Comparison of ENCODE assay signal across 10 cellular contexts in genomic region chr1:54054438-54054749, GRCh38. TPM values are rescaled to one million over a fixed set of nuclear protein-coding genes. Genes with fewer than 3 reads are reported as not detected.
DNase-seq lines count a peak whose midpoint lies in the region; ATAC-seq, FAIRE-seq and TF ChIP-seq lines count a peak whose summit lies in the region.
"Had no signal": no experiment of that assay in that cellular context is flagged by ENCODE, and none has a peak within 500 bp of the region (broad histone marks: within the 10 kb centered on the region; RNA-seq: fewer than 3 reads in every experiment).

No MANE protein-coding gene starts in this region.

- H3K4me2 ChIP-seq in H1 (ENCODE audit: insufficient read depth in 1 of 2, low read depth in 2 of 2, low read length in 2 of 2), result peak overlapping the region; percentile 75 to 79

- peaks cover 0 to 5% (median 3%) of the 10 kb centered on the region in 4 experiments; a peak in 4 of 7 replicates for H3K4me1 ChIP-seq in H1 (replicated peaks in 1 of 4; ENCODE audit: control insufficient read depth in 3 of 4, insufficient read depth in 4 of 4, low read length in 3 of 4)

- H2BK15ac ChIP-seq in H1 (ENCODE audit: low read length), result no peak overlapping the region

- peaks cover 2% of the 10 kb centered on the region; the same call in 1 of the 2 replicates for H3K79me1 ChIP-seq in H1 (ENCODE audit: low read depth, low read length)

- CTCF ChIA-PET in H1 (lab: Charles Lee; ENCODE audit: partially characterized antibody), result interaction anchor here (1.3 to 1.4 kb wide), 3 partner anchors 17 to 30 kb away, joined by 3 to 5 read pairs (median 3); no protein-coding TSS in a partner anchor

- TF ChIP-seq CTCF in H1 (IDR thresholded peaks at IDR 0.05; ENCODE audit: control extremely low read depth in 1 of 3, insufficient read depth in 1 of 3, low read depth in 1 of 3, low read length in 3 of 3) (no peak), retinal pigment epithelial cell (conservative IDR thresholded peaks at IDR 0.05; ENCODE audit: low read depth, low read length) (no peak)

- POLR2A ChIA-PET in H1 (lab: Charles Lee; ENCODE audit: partially characterized antibody), result interaction anchor here (0.7 kb wide), 1 partner anchor 146 kb away, joined by 3 read pairs; the partner anchor contains the start of genes CYB5RL and MRPL37

- H2BK20ac ChIP-seq in H1 (ENCODE audit: low read length), result no peak overlapping the region

- H2BK5ac ChIP-seq in H1 (ENCODE audit: low read depth, low read length), result no peak overlapping the region

- no peak overlapping the region for H4K5ac ChIP-seq in H1 (ENCODE audit: insufficient read length, low read depth, low read length)

- H3K23me2 ChIP-seq in H1 (ENCODE audit: low read depth, low read length), result no peaks in the 10 kb centered on the region

- TF ChIP-seq POLR2A in H1 (IDR thresholded peaks at IDR 0.05; ENCODE audit: control extremely low read depth in 1 of 2, low read depth in 2 of 2, low read length in 2 of 2), result no peak

- TF ChIP-seq EP300 in H1 (IDR thresholded peaks at IDR 0.05; ENCODE audit: borderline replicate concordance in 1 of 2, low read depth in 2 of 2, low read length in 2 of 2), result no peak

- no peak for ATAC-seq in HG02852 (IDR thresholded peaks at IDR 0.05; ENCODE audit: unreplicated experiment)
- no peak for ATAC-seq in HG03175 (IDR thresholded peaks at IDR 0.05; ENCODE audit: unreplicated experiment)

- no peak overlapping the region for H4K8ac ChIP-seq in H1 (ENCODE audit: extremely low read depth, insufficient read depth, low read length)

- no peak for FAIRE-seq in H1 (lab: Jason Lieb, UNC)

- H3K4me3 ChIP-seq in H1 (ENCODE audit: extremely low read depth in 1 of 4, insufficient read depth in 2 of 4, low read depth in 3 of 4, low read length in 4 of 4) (peak overlapping the region; percentile 72 to 96 (median 81); a peak in 5 of 8 replicates), retinal pigment epithelial cell (ENCODE audit: low read length) (peak overlapping the region; percentile 99)

- no peak overlapping the region for H2AFZ ChIP-seq in H1 (ENCODE audit: low read length)

- H4K20me1 ChIP-seq in H1 (replicated peaks in 1 of 2; ENCODE audit: control insufficient read depth in 1 of 2, insufficient read depth in 2 of 2, low read length in 2 of 2), result no peaks in the 10 kb centered on the region

- H3K9ac ChIP-seq in H1 (replicated peaks in 1 of 4; ENCODE audit: extremely low read depth in 1 of 4, low read depth in 3 of 4, low read length in 3 of 4), result peak overlapping the region in 1 of 4 experiments; percentile 7; a peak in 1 of 7 replicates

- WGBS in H1 (ENCODE audit: extremely low coverage in 1 of 2, insufficient coverage in 1 of 2, insufficient read length in 1 of 2, insufficient replicate concordance in 2 of 2, low coverage in 1 of 2, low lambda C conversion rate in 2 of 2, missing lambda C conversion rate in 1 of 2), 2 experiments, result 82% methylated on average over 5 of the region's 5 CpGs; no CpG with 5 or more reads in 1 of the 2 experiments

- H3K14ac ChIP-seq in H1 (ENCODE audit: insufficient read length), result no peak overlapping the region

- H3K27me3 ChIP-seq in H1 (replicated peaks in 1 of 4; ENCODE audit: control insufficient read depth in 3 of 4, extremely low read depth in 1 of 4, insufficient read depth in 3 of 4, low read length in 3 of 4), result no peaks in the 10 kb centered on the region

- TF ChIP-seq RAD21 in H1 (IDR thresholded peaks at IDR 0.05 in 1 of 2, conservative IDR thresholded peaks at IDR 0.05 in 1 of 2; ENCODE audit: low read depth in 2 of 2, low read length in 2 of 2), result no peak

- H2AK5ac ChIP-seq in H1 (ENCODE audit: low read depth, low read length), result no peak overlapping the region

- no peak overlapping the region for H3K23ac ChIP-seq in H1 (ENCODE audit: insufficient read length)

- H3K18ac ChIP-seq in H1 (ENCODE audit: extremely low read depth, low read length), result no peak overlapping the region

- H3K36me3 ChIP-seq in H1 (ENCODE audit: control insufficient read depth in 2 of 4, insufficient read depth in 4 of 4, low read length in 3 of 4), result no peaks in the 10 kb centered on the region

- H3K79me2 ChIP-seq in H1 (ENCODE audit: control insufficient read depth in 1 of 2, insufficient read depth in 2 of 2, low read length in 2 of 2), result peaks cover 7 to 30% of the 10 kb centered on the region in 2 experiments; a peak in 3 of 4 replicates

- H3K27ac ChIP-seq in H1 (ENCODE audit: low read depth, low read length), result no peak overlapping the region

- H4K91ac ChIP-seq in H1 (replicated peaks; ENCODE audit: insufficient read length, low read length), result no peak overlapping the region

- no peak overlapping the region for H2BK12ac ChIP-seq in H1 (ENCODE audit: low read depth, low read length)

- H3K4ac ChIP-seq in H1 (replicated peaks; ENCODE audit: insufficient read length, low read depth, low read length), result no peak overlapping the region

- no peaks in the 10 kb centered on the region for H3K9me3 ChIP-seq in H1 (ENCODE audit: insufficient read depth in 2 of 2, low read depth in 1 of 2, low read length in 1 of 2)

- peak overlapping the region; percentile 56 for H3K56ac ChIP-seq in H1 (replicated peaks; ENCODE audit: insufficient read length, low read depth, low read length)

- DNase-seq in DMS79 treated with DMSO at 0.1 percent for 48 hours (lab: John Stamatoyannopoulos, UW) (peak; percentile 31), DMS79 (lab: John Stamatoyannopoulos, UW) (no peak), NAMALWA (ENCODE audit: low spot score) (peak; percentile 26), H1 (ENCODE audit: low read depth in 1 of 2, low spot score in 2 of 2) (no peak), retinal pigment epithelial cell (ENCODE audit: low read depth) (no peak), NOMO-1 treated with DMSO at 0.1 percent for 48 hours (lab: John Stamatoyannopoulos, UW; ENCODE audit: unreplicated experiment) (no peak)
- DNase-seq: SHP77 treated with DMSO at 0.1 percent for 48 hours had no signal

- H2BK120ac ChIP-seq in H1 (replicated peaks; ENCODE audit: low read depth, low read length), result no peak overlapping the region

TF ChIP-seq in H1, 55 proteins besides CTCF, POLR2A, EP300 and RAD21:
- TF ChIP-seq SIN3A (conservative IDR thresholded peaks at IDR 0.05 in 1 of 2, IDR thresholded peaks at IDR 0.05 in 1 of 2; ENCODE audit: low read depth in 1 of 2, low read length in 2 of 2), result no peak
TF ChIP-seq in H1: peak in this region for 0.

RNA-seq across cellular contexts. Expression of gene TCEANC2, which starts 1.0 kb away (rescaled TPM):
- 6.4 and 8.2 TPM in 2 replicates for total RNA-seq in H1 (2021; fragmentation: NEBNext Ultra II Directional; extraction: Animal tissue kit (Norgen Biotek cat#: 25700))
- 4.0 and 4.2 TPM in 2 replicates for polyA plus RNA-seq in H1 (2011; rRNA removed)
- polyA plus RNA-seq in H1 (2011; cell fraction: cytosol; rRNA removed), result 5.2 TPM
- 6.2 TPM for polyA plus RNA-seq in H1 (2011; cell fraction: nucleus; rRNA removed)
- 3.3 to 4.2 TPM (median 3.6 TPM) in 4 replicates for polyA plus RNA-seq in H1 (2012, experiment 1 of 2)
- polyA plus RNA-seq in H1 (2012, experiment 2 of 2), result 1.7 TPM
- 3.0 TPM for polyA plus RNA-seq in H1 (2013, experiment 1 of 2)
- polyA plus RNA-seq in H1 (2013, experiment 2 of 2), result 2.7 TPM
- polyA minus RNA-seq in H1 (2011; rRNA and poly(A)+ RNA removed), result 6.7 and 7.0 TPM in 2 replicates
- polyA minus RNA-seq in H1 (2011; cell fraction: cytosol; rRNA and poly(A)+ RNA removed), result 4.4 TPM
- polyA minus RNA-seq in H1 (2011; cell fraction: nucleus; rRNA and poly(A)+ RNA removed), result 8.1 TPM

RNA-seq across cellular contexts. Expression of gene TMEM59, which starts 1.4 kb away (rescaled TPM):
- total RNA-seq in H1 (2021; fragmentation: NEBNext Ultra II Directional; extraction: Animal tissue kit (Norgen Biotek cat#: 25700)), result 123 and 139 TPM in 2 replicates
- polyA plus RNA-seq in H1 (2011; rRNA removed), result 71.2 and 116 TPM in 2 replicates
- polyA plus RNA-seq in H1 (2011; cell fraction: cytosol; rRNA removed), result 132 TPM
- polyA plus RNA-seq in H1 (2011; cell fraction: nucleus; rRNA removed), result 40.3 TPM
- 97.4 to 114 TPM (median 102 TPM) in 4 replicates for polyA plus RNA-seq in H1 (2012, experiment 1 of 2)
- 26.5 TPM for polyA plus RNA-seq in H1 (2012, experiment 2 of 2)
- polyA plus RNA-seq in H1 (2013, experiment 1 of 2), result 141 TPM
- polyA plus RNA-seq in H1 (2013, experiment 2 of 2), result 160 TPM
- 95.0 and 118 TPM in 2 replicates for polyA minus RNA-seq in H1 (2011; rRNA and poly(A)+ RNA removed)
- 52.6 TPM for polyA minus RNA-seq in H1 (2011; cell fraction: cytosol; rRNA and poly(A)+ RNA removed)
- 36.0 TPM for polyA minus RNA-seq in H1 (2011; cell fraction: nucleus; rRNA and poly(A)+ RNA removed)

RNA-seq across cellular contexts. Expression of gene LDLRAD1, which starts 36.4 kb away (rescaled TPM):
- total RNA-seq in H1 (2021; fragmentation: NEBNext Ultra II Directional; extraction: Animal tissue kit (Norgen Biotek cat#: 25700)), result not detected in 2 replicates
- not detected in 2 replicates for polyA plus RNA-seq in H1 (2011; rRNA removed)
- polyA plus RNA-seq in H1 (2011; cell fraction: cytosol; rRNA removed), result not detected
- not detected for polyA plus RNA-seq in H1 (2011; cell fraction: nucleus; rRNA removed)
- not detected in 4 replicates for polyA plus RNA-seq in H1 (2012, experiment 1 of 2)
- not detected for polyA plus RNA-seq in H1 (2012, experiment 2 of 2)
- polyA plus RNA-seq in H1 (2013, experiment 1 of 2), result not detected
- polyA plus RNA-seq in H1 (2013, experiment 2 of 2), result 0.04 TPM
- not detected in 2 replicates for polyA minus RNA-seq in H1 (2011; rRNA and poly(A)+ RNA removed)
- not detected for polyA minus RNA-seq in H1 (2011; cell fraction: cytosol; rRNA and poly(A)+ RNA removed)
- polyA minus RNA-seq in H1 (2011; cell fraction: nucleus; rRNA and poly(A)+ RNA removed), result not detected
- total RNA-seq: chondrocyte had no signal

Comparison
In these comparisons a context has a peak if more than half of its experiments do, and no peak if none do; other contexts are left out.
1. DNase-seq: peak in DMS79 treated with DMSO at 0.1 percent for 48 hours (single experiment) and NAMALWA (single experiment); none in DMS79 (single experiment), H1 (0 of 2), retinal pigment epithelial cell (single experiment) and NOMO-1 treated with DMSO at 0.1 percent for 48 hours (single experiment).